In the genomic region with DNA sequence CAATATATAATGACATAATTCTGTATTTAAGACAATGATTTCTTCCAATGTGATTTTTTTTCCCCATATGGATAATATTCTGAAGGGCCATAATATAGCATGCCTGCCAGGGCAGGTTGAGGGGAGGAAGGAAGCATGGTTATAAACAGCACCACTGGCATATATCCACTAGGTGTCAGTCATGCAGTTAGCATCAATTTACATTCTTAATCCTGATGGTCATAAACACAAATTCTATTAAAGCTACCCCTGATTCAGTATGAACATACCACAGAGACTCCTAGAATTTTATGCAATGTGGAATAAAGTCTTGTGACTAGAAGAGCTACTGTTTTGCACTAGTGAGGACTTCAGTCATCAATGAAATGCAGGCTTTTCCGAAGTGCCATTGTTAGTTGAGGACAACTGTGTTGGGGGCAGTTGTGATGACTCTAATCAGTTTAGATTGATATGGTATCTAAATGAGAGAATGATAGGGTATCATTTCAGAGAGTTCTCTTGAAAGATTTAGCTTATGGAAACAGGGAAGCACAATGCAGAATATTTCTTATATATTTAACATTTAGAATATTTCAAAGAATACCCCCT, we compare ENCODE assay signal across 8 cellular contexts.
DNase-seq lines count a peak whose midpoint lies in the region; ATAC-seq, FAIRE-seq and TF ChIP-seq lines count a peak whose summit lies in the region.

No MANE protein-coding gene starts in this region.

- no peaks in the 10 kb centered on the region for H3K36me3 ChIP-seq in GM12878 (ENCODE audit: control insufficient read depth in 2 of 2, insufficient read depth in 2 of 2, low read length in 1 of 2)

- no peaks in the 10 kb centered on the region for H3K79me2 ChIP-seq in GM12878 (ENCODE audit: control insufficient read depth, insufficient read depth, low read length)

- TF ChIP-seq CTCF in GM12878 (IDR thresholded peaks at IDR 0.05 in 2 of 3, conservative IDR thresholded peaks at IDR 0.05 in 1 of 3; ENCODE audit: control insufficient read depth in 2 of 3, extremely low read depth in 1 of 3, insufficient read depth in 1 of 3, low read depth in 3 of 3, low read length in 3 of 3) = peak; percentile 73 to 75 (median 74)

- FAIRE-seq in GM12878 (lab: Jason Lieb, UNC) (peak; percentile 70), islet of Langerhans (lab: Jason Lieb, UNC) (peak; percentile 93)

- no peaks in the 10 kb centered on the region for H3K36me3 Mint-ChIP-seq in activated T-cell treated with anti-CD3 and anti-CD28 coated beads, Interleukin-2, amount 50 U/mL, for 72 hours (ENCODE audit: insufficient read depth in 2 of 2)
- H3K36me3 Mint-ChIP-seq in activated T-cell treated with anti-CD3 and anti-CD28 coated beads, Interleukin-2, amount 50 U/mL, for 24 hours (ENCODE audit: low read depth) = no peaks in the 10 kb centered on the region

- no peaks in the 10 kb centered on the region for H4K20me1 ChIP-seq in GM12878 (ENCODE audit: control insufficient read depth, insufficient read depth)

- no peak overlapping the region for H3K9ac ChIP-seq in GM12878 (ENCODE audit: control insufficient read depth, insufficient read depth, low read length)

- no peak overlapping the region for H3K4me3 Mint-ChIP-seq in activated T-cell treated with anti-CD3 and anti-CD28 coated beads, Interleukin-2, amount 50 U/mL, for 72 hours
- no peak overlapping the region for H3K4me3 Mint-ChIP-seq in activated T-cell treated with anti-CD3 and anti-CD28 coated beads, Interleukin-2, amount 50 U/mL, for 24 hours

- H3K9me3 Mint-ChIP-seq in activated T-cell treated with anti-CD3 and anti-CD28 coated beads, Interleukin-2, amount 50 U/mL, for 72 hours = no peaks in the 10 kb centered on the region
- no peaks in the 10 kb centered on the region for H3K9me3 Mint-ChIP-seq in activated T-cell treated with anti-CD3 and anti-CD28 coated beads, Interleukin-2, amount 50 U/mL, for 24 hours

- DNase-seq in activated T-cell treated with anti-CD3 and anti-CD28 coated beads, Interleukin-2, amount 50 U/mL, for 72 hours = peak; percentile 5 to 17
- DNase-seq in activated T-cell treated with anti-CD3 and anti-CD28 coated beads, Interleukin-2, amount 50 U/mL, for 24 hours = no peak
- peak; percentile 31 for DNase-seq in HPDE6-E6E7 (ENCODE audit: extremely low spot score)
- peak; percentile 74 for DNase-seq in NCI-H69 (lab: John Stamatoyannopoulos, UW)
- peak; percentile 8 for DNase-seq in GM12878 (ENCODE audit: low read depth, low spot score)
- peak; percentile 85 for DNase-seq in superior temporal gyrus (ENCODE audit: extremely low spot score)

- no peak overlapping the region for H3K27ac ChIP-seq in GM12878 (ENCODE audit: control insufficient read depth, insufficient read depth)

- ATAC-seq in activated T-cell treated with anti-CD3 and anti-CD28 coated beads, Interleukin-2, amount 50 U/mL, for 72 hours (replicated peaks in 1 of 2) = peak; percentile 57 to 69
- peak; percentile 95 for ATAC-seq in GM21515 (IDR thresholded peaks at IDR 0.05; ENCODE audit: unreplicated experiment)
- peak; percentile 92 for ATAC-seq in GM12878

- intact Hi-C loops in GM12878 (cut with micrococcal nuclease; ENCODE audit: unreplicated experiment) = loop anchor here (1.0 to 10.0 kb wide), 6 partner anchors 340 to 826 kb away; a partner anchor contains a TSS

- no TSS peak for BruUV-seq in GM12878 (replicated peaks; lab: Mats Ljungman, UMichigan)

- in situ Hi-C loops in GM12878 (cut with MboI) = loop anchor here (5.0 to 25.0 kb wide), 2 partner anchors 603 to 823 kb away; no protein-coding TSS in a partner anchor

- POLR2A ChIA-PET in GM12878 (lab: Charles Lee) = no interaction called here

- CTCF ChIA-PET in GM12878 (lab: Yijun Ruan, JAX) = interaction anchor here (0.6 to 1.8 kb wide), 39 partner anchors 8 to 937 kb away, joined by 3 to 14 read pairs (median 3); no protein-coding TSS in a partner anchor

- 82% methylated on average over 1 of the region's 1 CpG for WGBS in GM12878 (ENCODE audit: insufficient coverage, insufficient replicate concordance, low lambda C conversion rate, missing lambda C conversion rate)

- no peak overlapping the region for H3K4me3 ChIP-seq in GM12878

- no peak for TF ChIP-seq EP300 in GM12878 (IDR thresholded peaks at IDR 0.05; ENCODE audit: borderline replicate concordance in 1 of 2, control insufficient read depth in 1 of 2, low read depth in 2 of 2, low read length in 2 of 2)

- no peaks in the 10 kb centered on the region for H3K9me3 ChIP-seq in GM12878 (replicated peaks; ENCODE audit: control insufficient read depth, insufficient read depth, low read length)

- H3K27ac Mint-ChIP-seq in activated T-cell treated with anti-CD3 and anti-CD28 coated beads, Interleukin-2, amount 50 U/mL, for 72 hours = no peak overlapping the region
- no peak overlapping the region for H3K27ac Mint-ChIP-seq in activated T-cell treated with anti-CD3 and anti-CD28 coated beads, Interleukin-2, amount 50 U/mL, for 24 hours

- no peak for TF ChIP-seq POLR2A in GM12878 (IDR thresholded peaks at IDR 0.05; ENCODE audit: low read depth, low read length)

- TF ChIP-seq RAD21 in GM12878 (IDR thresholded peaks at IDR 0.05; ENCODE audit: insufficient read depth, low read depth, low read length) = peak; percentile 87

- no peak overlapping the region for H3K4me2 ChIP-seq in GM12878 (ENCODE audit: control insufficient read depth, insufficient read depth)

- RAD21 ChIA-PET in GM12878 (lab: Charles Lee; ENCODE audit: unreplicated experiment) = interaction anchor here (0.6 to 1.6 kb wide), 8 partner anchors 12 to 827 kb away, joined by 3 to 13 read pairs (median 4); no protein-coding TSS in a partner anchor

- SMC1A ChIA-PET in GM12878 (lab: Charles Lee; ENCODE audit: uncharacterized antibody, unreplicated experiment) = interaction anchor here (0.7 to 5.3 kb wide), 11 partner anchors 9 to 866 kb away, joined by 3 to 23 read pairs (median 4); no protein-coding TSS in a partner anchor

- no peaks in the 10 kb centered on the region for H3K4me1 ChIP-seq in GM12878 (ENCODE audit: control insufficient read depth, insufficient read depth, low read length)

- H2AFZ ChIP-seq in GM12878 (ENCODE audit: control insufficient read depth, low read depth, low read length) = no peak overlapping the region

- H3K27me3 ChIP-seq in GM12878 (replicated peaks in 1 of 2; ENCODE audit: control insufficient read depth in 2 of 2, insufficient read depth in 2 of 2, low read length in 1 of 2) = peaks cover 0 to 4% of the 10 kb centered on the region in 2 experiments; a peak in 2 of 4 replicates

- H3K27me3 Mint-ChIP-seq in activated T-cell treated with anti-CD3 and anti-CD28 coated beads, Interleukin-2, amount 50 U/mL, for 72 hours (ENCODE audit: low read depth) = peaks cover 34% of the 10 kb centered on the region
- H3K27me3 Mint-ChIP-seq in activated T-cell treated with anti-CD3 and anti-CD28 coated beads, Interleukin-2, amount 50 U/mL, for 24 hours = peaks cover 24% of the 10 kb centered on the region

- H3K4me1 Mint-ChIP-seq in activated T-cell treated with anti-CD3 and anti-CD28 coated beads, Interleukin-2, amount 50 U/mL, for 72 hours (ENCODE audit: low read depth) = no peaks in the 10 kb centered on the region
- H3K4me1 Mint-ChIP-seq in activated T-cell treated with anti-CD3 and anti-CD28 coated beads, Interleukin-2, amount 50 U/mL, for 24 hours (ENCODE audit: low read depth) = no peaks in the 10 kb centered on the region

TF ChIP-seq in GM12878, 131 proteins besides CTCF, POLR2A, EP300 and RAD21:
- TF ChIP-seq SMC3 (IDR thresholded peaks at IDR 0.05; ENCODE audit: borderline replicate concordance, low read length) (peak; percentile 87), ASH2L (IDR thresholded peaks at IDR 0.05; ENCODE audit: borderline replicate concordance, low read depth) (no peak)
TF ChIP-seq in GM12878: peak in this region for 1.
